In the genomic region with DNA sequence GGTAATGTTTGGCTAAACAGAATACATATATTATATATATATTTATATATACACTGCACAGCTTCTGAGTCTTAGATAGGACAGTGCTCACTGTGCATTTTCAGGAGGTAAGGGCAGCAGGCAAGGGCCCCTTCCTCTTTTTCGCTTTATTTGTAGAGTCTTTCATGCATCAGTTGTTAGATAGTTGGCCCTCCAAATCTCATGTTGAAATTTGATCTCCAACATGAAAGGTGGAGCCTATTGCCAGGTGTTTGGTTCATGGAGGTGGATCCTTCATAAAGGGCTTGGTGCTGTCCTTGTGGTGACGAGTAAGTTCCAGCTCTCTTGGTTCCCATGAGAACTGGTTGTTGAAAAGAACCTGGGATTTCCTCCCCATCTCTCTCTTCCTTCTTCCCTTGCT, we compare ENCODE assay signal across 1 cellular context.
TF ChIP-seq lines count a peak whose summit lies in the region.

No MANE protein-coding gene starts in this region.

TF ChIP-seq in GM23338, 12 proteins besides CTCF, POLR2A, EP300 and RAD21 (continued from another document):
- TF ChIP-seq, protein P1, sequence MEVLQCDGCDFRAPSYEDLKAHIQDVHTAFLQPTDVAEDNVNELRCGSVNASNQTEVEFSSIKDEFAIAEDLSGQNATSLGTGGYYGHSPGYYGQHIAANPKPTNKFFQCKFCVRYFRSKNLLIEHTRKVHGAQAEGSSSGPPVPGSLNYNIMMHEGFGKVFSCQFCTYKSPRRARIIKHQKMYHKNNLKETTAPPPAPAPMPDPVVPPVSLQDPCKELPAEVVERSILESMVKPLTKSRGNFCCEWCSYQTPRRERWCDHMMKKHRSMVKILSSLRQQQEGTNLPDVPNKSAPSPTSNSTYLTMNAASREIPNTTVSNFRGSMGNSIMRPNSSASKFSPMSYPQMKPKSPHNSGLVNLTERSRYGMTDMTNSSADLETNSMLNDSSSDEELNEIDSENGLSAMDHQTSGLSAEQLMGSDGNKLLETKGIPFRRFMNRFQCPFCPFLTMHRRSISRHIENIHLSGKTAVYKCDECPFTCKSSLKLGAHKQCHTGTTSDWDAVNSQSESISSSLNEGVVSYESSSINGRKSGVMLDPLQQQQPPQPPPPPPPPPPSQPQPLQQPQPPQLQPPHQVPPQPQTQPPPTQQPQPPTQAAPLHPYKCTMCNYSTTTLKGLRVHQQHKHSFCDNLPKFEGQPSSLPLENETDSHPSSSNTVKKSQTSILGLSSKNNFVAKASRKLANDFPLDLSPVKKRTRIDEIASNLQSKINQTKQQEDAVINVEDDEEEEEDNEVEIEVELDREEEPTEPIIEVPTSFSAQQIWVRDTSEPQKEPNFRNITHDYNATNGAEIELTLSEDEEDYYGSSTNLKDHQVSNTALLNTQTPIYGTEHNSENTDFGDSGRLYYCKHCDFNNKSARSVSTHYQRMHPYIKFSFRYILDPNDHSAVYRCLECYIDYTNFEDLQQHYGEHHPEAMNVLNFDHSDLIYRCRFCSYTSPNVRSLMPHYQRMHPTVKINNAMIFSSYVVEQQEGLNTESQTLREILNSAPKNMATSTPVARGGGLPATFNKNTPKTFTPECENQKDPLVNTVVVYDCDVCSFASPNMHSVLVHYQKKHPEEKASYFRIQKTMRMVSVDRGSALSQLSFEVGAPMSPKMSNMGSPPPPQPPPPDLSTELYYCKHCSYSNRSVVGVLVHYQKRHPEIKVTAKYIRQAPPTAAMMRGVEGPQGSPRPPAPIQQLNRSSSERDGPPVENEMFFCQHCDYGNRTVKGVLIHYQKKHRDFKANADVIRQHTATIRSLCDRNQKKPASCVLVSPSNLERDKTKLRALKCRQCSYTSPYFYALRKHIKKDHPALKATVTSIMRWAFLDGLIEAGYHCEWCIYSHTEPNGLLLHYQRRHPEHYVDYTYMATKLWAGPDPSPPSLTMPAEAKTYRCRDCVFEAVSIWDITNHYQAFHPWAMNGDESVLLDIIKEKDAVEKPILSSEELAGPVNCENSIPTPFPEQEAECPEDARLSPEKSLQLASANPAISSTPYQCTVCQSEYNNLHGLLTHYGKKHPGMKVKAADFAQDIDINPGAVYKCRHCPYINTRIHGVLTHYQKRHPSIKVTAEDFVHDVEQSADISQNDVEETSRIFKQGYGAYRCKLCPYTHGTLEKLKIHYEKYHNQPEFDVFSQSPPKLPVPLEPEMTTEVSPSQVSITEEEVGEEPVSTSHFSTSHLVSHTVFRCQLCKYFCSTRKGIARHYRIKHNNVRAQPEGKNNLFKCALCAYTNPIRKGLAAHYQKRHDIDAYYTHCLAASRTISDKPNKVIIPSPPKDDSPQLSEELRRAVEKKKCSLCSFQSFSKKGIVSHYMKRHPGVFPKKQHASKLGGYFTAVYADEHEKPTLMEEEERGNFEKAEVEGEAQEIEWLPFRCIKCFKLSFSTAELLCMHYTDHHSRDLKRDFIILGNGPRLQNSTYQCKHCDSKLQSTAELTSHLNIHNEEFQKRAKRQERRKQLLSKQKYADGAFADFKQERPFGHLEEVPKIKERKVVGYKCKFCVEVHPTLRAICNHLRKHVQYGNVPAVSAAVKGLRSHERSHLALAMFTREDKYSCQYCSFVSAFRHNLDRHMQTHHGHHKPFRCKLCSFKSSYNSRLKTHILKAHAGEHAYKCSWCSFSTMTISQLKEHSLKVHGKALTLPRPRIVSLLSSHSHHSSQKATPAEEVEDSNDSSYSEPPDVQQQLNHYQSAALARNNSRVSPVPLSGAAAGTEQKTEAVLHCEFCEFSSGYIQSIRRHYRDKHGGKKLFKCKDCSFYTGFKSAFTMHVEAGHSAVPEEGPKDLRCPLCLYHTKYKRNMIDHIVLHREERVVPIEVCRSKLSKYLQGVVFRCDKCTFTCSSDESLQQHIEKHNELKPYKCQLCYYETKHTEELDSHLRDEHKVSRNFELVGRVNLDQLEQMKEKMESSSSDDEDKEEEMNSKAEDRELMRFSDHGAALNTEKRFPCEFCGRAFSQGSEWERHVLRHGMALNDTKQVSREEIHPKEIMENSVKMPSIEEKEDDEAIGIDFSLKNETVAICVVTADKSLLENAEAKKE (CRISPR knock-in tag; IDR thresholded peaks at IDR 0.05), result no peak
- TF ChIP-seq ZNF114 (CRISPR knock-in tag; IDR thresholded peaks at IDR 0.05) (no peak), POLR2AphosphoS5 (IDR thresholded peaks at IDR 0.05; ENCODE audit: low read depth) (no peak)
- TF ChIP-seq, protein P2, sequence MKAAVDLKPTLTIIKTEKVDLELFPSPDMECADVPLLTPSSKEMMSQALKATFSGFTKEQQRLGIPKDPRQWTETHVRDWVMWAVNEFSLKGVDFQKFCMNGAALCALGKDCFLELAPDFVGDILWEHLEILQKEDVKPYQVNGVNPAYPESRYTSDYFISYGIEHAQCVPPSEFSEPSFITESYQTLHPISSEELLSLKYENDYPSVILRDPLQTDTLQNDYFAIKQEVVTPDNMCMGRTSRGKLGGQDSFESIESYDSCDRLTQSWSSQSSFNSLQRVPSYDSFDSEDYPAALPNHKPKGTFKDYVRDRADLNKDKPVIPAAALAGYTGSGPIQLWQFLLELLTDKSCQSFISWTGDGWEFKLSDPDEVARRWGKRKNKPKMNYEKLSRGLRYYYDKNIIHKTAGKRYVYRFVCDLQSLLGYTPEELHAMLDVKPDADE (IDR thresholded peaks at IDR 0.05), result no peak
- TF ChIP-seq, protein P3, sequence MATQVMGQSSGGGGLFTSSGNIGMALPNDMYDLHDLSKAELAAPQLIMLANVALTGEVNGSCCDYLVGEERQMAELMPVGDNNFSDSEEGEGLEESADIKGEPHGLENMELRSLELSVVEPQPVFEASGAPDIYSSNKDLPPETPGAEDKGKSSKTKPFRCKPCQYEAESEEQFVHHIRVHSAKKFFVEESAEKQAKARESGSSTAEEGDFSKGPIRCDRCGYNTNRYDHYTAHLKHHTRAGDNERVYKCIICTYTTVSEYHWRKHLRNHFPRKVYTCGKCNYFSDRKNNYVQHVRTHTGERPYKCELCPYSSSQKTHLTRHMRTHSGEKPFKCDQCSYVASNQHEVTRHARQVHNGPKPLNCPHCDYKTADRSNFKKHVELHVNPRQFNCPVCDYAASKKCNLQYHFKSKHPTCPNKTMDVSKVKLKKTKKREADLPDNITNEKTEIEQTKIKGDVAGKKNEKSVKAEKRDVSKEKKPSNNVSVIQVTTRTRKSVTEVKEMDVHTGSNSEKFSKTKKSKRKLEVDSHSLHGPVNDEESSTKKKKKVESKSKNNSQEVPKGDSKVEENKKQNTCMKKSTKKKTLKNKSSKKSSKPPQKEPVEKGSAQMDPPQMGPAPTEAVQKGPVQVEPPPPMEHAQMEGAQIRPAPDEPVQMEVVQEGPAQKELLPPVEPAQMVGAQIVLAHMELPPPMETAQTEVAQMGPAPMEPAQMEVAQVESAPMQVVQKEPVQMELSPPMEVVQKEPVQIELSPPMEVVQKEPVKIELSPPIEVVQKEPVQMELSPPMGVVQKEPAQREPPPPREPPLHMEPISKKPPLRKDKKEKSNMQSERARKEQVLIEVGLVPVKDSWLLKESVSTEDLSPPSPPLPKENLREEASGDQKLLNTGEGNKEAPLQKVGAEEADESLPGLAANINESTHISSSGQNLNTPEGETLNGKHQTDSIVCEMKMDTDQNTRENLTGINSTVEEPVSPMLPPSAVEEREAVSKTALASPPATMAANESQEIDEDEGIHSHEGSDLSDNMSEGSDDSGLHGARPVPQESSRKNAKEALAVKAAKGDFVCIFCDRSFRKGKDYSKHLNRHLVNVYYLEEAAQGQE (IDR thresholded peaks at IDR 0.05; ENCODE audit: unreplicated experiment), result no peak
